In the genomic region with DNA sequence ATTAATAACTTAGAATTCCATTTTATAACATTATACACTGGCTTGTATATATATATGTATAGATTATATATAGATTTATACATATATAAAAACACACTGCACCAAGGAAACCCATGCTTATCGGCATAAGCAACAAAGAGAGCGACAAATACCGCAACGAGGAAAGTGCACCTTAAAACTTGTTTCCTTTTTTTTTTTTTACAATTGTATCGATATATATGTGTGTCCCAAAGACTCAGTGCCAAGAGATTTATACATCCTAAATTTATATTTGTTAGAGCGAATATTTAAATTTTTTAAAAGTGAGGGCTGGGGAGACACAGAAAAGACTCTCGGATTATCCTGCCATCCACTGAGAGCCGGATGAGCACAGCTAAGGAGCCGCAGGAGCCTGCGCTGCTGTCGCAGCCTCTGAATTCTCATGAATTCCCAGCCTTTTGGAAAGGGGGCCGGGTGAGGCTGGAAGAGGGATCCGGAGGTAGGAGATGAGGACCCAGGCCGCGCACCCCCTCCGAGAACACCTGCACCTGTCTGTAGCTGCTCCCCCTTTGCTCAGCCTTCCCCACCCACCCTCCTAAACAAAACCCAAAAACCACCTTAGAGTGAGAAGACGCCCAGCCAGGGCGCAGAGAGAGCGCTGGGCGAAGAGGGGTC, we compare ENCODE assay signal across 10 cellular contexts. TPM values are rescaled to one million over a fixed set of nuclear protein-coding genes. Genes with fewer than 3 reads are reported as not detected.
A peak's percentile ranks its signal among the peaks of the same experiment; 100 is the strongest.
DNase-seq lines count a peak whose midpoint lies in the region; ATAC-seq and TF ChIP-seq lines count a peak whose summit lies in the region.
"Had no signal": no experiment of that assay in that cellular context is flagged by ENCODE, and none has a peak within 500 bp of the region (broad histone marks: within the 10 kb centered on the region; RNA-seq: fewer than 3 reads in every experiment).

No MANE protein-coding gene starts in this region.

- peak overlapping the region; percentile 49 for H3K27ac Mint-ChIP-seq in activated naive CD4-positive, alpha-beta T cell treated with anti-CD3 and anti-CD28 coated beads, Interleukin-2, amount 10 ng/mL, durations not matched to agents 7 days and 5 days
- peak overlapping the region in 1 of 2 donors; percentile 56 for H3K27ac Mint-ChIP-seq in activated naive CD4-positive, alpha-beta T cell treated with anti-CD3 and anti-CD28 coated beads, Interleukin-2, amount 50 U/mL, for 72 hours
- H3K27ac Mint-ChIP-seq in mesothelial cell of epicardium: no peak overlapping the region

- WGBS in stomach, 5 donors: 11 to 20% (median 15%) methylated on average over 16 to 20 of the region's 20 CpGs

- H3K27me3 Mint-ChIP-seq in activated naive CD4-positive, alpha-beta T cell treated with anti-CD3 and anti-CD28 coated beads, Interleukin-2, amount 10 ng/mL, durations not matched to agents 7 days and 5 days: peaks cover 98% of the 10 kb centered on the region
- H3K27me3 Mint-ChIP-seq in mesothelial cell of epicardium (ENCODE audit: low read depth): peaks cover 94% of the 10 kb centered on the region

- peak overlapping the region; percentile 63 for H3K4me3 ChIP-seq in adipocyte (ENCODE audit: low read length)
- peak overlapping the region; percentile 25 to 47 (median 37) for H3K4me3 ChIP-seq in stomach

- H3K9me3 Mint-ChIP-seq in activated naive CD4-positive, alpha-beta T cell treated with anti-CD3 and anti-CD28 coated beads, Interleukin-2, amount 10 ng/mL, durations not matched to agents 7 days and 5 days: no peaks in the 10 kb centered on the region
- H3K9me3 Mint-ChIP-seq in activated naive CD4-positive, alpha-beta T cell treated with anti-CD3 and anti-CD28 coated beads, Interleukin-2, amount 50 U/mL, for 72 hours: no peaks in the 10 kb centered on the region
- no peaks in the 10 kb centered on the region for H3K9me3 Mint-ChIP-seq in mesothelial cell of epicardium

- no peaks in the 10 kb centered on the region for H3K36me3 ChIP-seq in adipocyte (ENCODE audit: control insufficient read depth, insufficient read depth, low read length, severe bottlenecking)
- no peaks in the 10 kb centered on the region for H3K36me3 ChIP-seq in stomach

- no peak for ATAC-seq in activated naive CD4-positive, alpha-beta T cell treated with anti-CD3 and anti-CD28 coated beads, Interleukin-2, amount 50 U/mL, for 72 hours

- peaks cover 86% of the 10 kb centered on the region for H3K27me3 ChIP-seq in adipocyte (replicated peaks; ENCODE audit: control insufficient read depth, insufficient read depth, low read length)
- H3K27me3 ChIP-seq in stomach: peaks cover 65 to 100% (median 100%) of the 10 kb centered on the region in 3 donors

- TF ChIP-seq POLR2A in stomach (IDR thresholded peaks at IDR 0.05): no peak

- H3K9ac ChIP-seq in adipocyte (ENCODE audit: low read length): no peak overlapping the region

- no peak for DNase-seq in activated naive CD4-positive, alpha-beta T cell treated with anti-CD3 and anti-CD28 coated beads, Interleukin-2, amount 10 ng/mL, durations not matched to agents 7 days and 5 days
- DNase-seq in activated naive CD4-positive, alpha-beta T cell treated with anti-CD3 and anti-CD28 coated beads, Interleukin-2, amount 50 U/mL, for 72 hours (ENCODE audit: low spot score in 2 of 2): no peak
- DNase-seq in adipocyte (ENCODE audit: low read depth): no peak
- DNase-seq in mesothelial cell of epicardium (ENCODE audit: low spot score in 2 of 2, unreplicated experiment in 2 of 2): no peak
- DNase-seq in stomach: no peak
- no peak for DNase-seq in GM20000 (ENCODE audit: low spot score)
- DNase-seq in CD1c-positive myeloid dendritic cell (ENCODE audit: extremely low spot score): no peak
- no peak for DNase-seq in NCI-H2107 treated with DMSO at 0.1 percent for 48 hours (lab: John Stamatoyannopoulos, UW; ENCODE audit: unreplicated experiment)
- DNase-seq: NCI-H446, RPMI8226 had no signal

- H3K9me3 ChIP-seq in adipocyte (ENCODE audit: control insufficient read depth, low read length) (peaks cover 8% of the 10 kb centered on the region), stomach (peaks cover 0 to 9% (median 6%) of the 10 kb centered on the region in 4 donors)

- no peak for TF ChIP-seq EP300 in stomach (IDR thresholded peaks at IDR 0.05)

- TF ChIP-seq CTCF in mesothelial cell of epicardium (IDR thresholded peaks at IDR 0.05; ENCODE audit: unreplicated experiment) (no peak), stomach (IDR thresholded peaks at IDR 0.05) (no peak), GM20000 (IDR thresholded peaks at IDR 0.05; ENCODE audit: extremely low read depth, missing control alignments) (no peak)

- H3K4me1 ChIP-seq in adipocyte (ENCODE audit: control insufficient read depth, insufficient read depth, low read length): peaks cover 6% of the 10 kb centered on the region
- H3K4me1 ChIP-seq in stomach: peaks cover 45 to 75% (median 64%) of the 10 kb centered on the region in 4 donors

- CTCF ChIA-PET in activated naive CD4-positive, alpha-beta T cell treated with anti-CD3 and anti-CD28 coated beads, Interleukin-2, amount 10 ng/mL, durations not matched to agents 7 days and 5 days (lab: Charles Lee): no interaction called here

- H3K4me3 Mint-ChIP-seq in activated naive CD4-positive, alpha-beta T cell treated with anti-CD3 and anti-CD28 coated beads, Interleukin-2, amount 10 ng/mL, durations not matched to agents 7 days and 5 days: peak overlapping the region; percentile 10
- H3K4me3 Mint-ChIP-seq in mesothelial cell of epicardium: peak overlapping the region; percentile 59

- peaks cover 15% of the 10 kb centered on the region for H3K36me3 Mint-ChIP-seq in activated naive CD4-positive, alpha-beta T cell treated with anti-CD3 and anti-CD28 coated beads, Interleukin-2, amount 10 ng/mL, durations not matched to agents 7 days and 5 days
- H3K36me3 Mint-ChIP-seq in activated naive CD4-positive, alpha-beta T cell treated with anti-CD3 and anti-CD28 coated beads, Interleukin-2, amount 50 U/mL, for 72 hours: peaks cover 0 to 22% of the 10 kb centered on the region in 2 donors
- H3K36me3 Mint-ChIP-seq in mesothelial cell of epicardium: no peaks in the 10 kb centered on the region

- intact Hi-C loops in stomach (cut with DNase I; ENCODE audit: low total_unique reads): no loop called here

- H3K4me1 Mint-ChIP-seq in activated naive CD4-positive, alpha-beta T cell treated with anti-CD3 and anti-CD28 coated beads, Interleukin-2, amount 10 ng/mL, durations not matched to agents 7 days and 5 days: peaks cover 26% of the 10 kb centered on the region
- H3K4me1 Mint-ChIP-seq in mesothelial cell of epicardium: peaks cover 24% of the 10 kb centered on the region

- no peak overlapping the region for H3K27ac ChIP-seq in stomach

RNA-seq across cellular contexts. Expression of a gene that starts 5.2 kb away (rescaled TPM):
- not detected for total RNA-seq in activated naive CD4-positive, alpha-beta T cell treated with anti-CD3 and anti-CD28 coated beads, Interleukin-2, amount 50 U/mL, for 72 hours
- total RNA-seq in mesothelial cell of epicardium (0.07 TPM in 1 of 3 replicates, not detected in the others), stomach (under 1 TPM in 1 of 5 donors, not detected in 4; 0.18 TPM)
- polyA plus RNA-seq in stomach: 1 to 10 TPM in 1 of 3 donors, not detected in 2; 1.6 TPM
